Comparison of ENCODE assay signal across 15 cellular contexts in genomic region chr9:78278801-78279200, GRCh38. TPM values are rescaled to one million over a fixed set of nuclear protein-coding genes. Genes with fewer than 3 reads are reported as not detected.
DNase-seq lines count a peak whose midpoint lies in the region; ATAC-seq and TF ChIP-seq lines count a peak whose summit lies in the region.
"Had no signal": no experiment of that assay in that cellular context is flagged by ENCODE, and none has a peak within 500 bp of the region (broad histone marks: within the 10 kb centered on the region; RNA-seq: fewer than 3 reads in every experiment).

No MANE protein-coding gene starts in this region.

- no peak overlapping the region for H3K4me3 Mint-ChIP-seq in CD8-positive, alpha-beta T cell
- H3K4me3 Mint-ChIP-seq: B cell had no signal

- TF ChIP-seq POLR2A in adrenal gland (IDR thresholded peaks at IDR 0.05): no peak
- TF ChIP-seq POLR2A in vagina (IDR thresholded peaks at IDR 0.05): no peak

- H3K27ac Mint-ChIP-seq in CD8-positive, alpha-beta T cell: peak overlapping the region; percentile 11
- H3K27ac Mint-ChIP-seq: B cell had no signal

- 38 to 47% (median 42%) methylated on average over 1 of the region's 1 CpG for WGBS in adrenal gland, 4 donors
- 41% methylated on average over 1 of the region's 1 CpG for WGBS in liver
- WGBS in smooth muscle cell (ENCODE audit: low lambda C conversion rate): 42% methylated on average over 1 of the region's 1 CpG

- H3K27me3 ChIP-seq in CD8-positive, alpha-beta T cell (ENCODE audit: insufficient read depth, low read length): no peaks in the 10 kb centered on the region
- H3K27me3 ChIP-seq in adrenal gland (no peaks in the 10 kb centered on the region), liver (ENCODE audit: control insufficient read depth in 4 of 4, insufficient read depth in 4 of 4, low read length in 3 of 4) (no peaks in the 10 kb centered on the region), smooth muscle cell (ENCODE audit: low read depth) (no peaks in the 10 kb centered on the region), vagina (no peaks in the 10 kb centered on the region)

- TF ChIP-seq RAD21 in liver (IDR thresholded peaks at IDR 0.05): no peak

- DNase-seq in CD8-positive, alpha-beta T cell: no peak
- DNase-seq in adrenal gland (peak in 1 of 7 donors; percentile 32), smooth muscle cell (lab: John Stamatoyannopoulos, UW; ENCODE audit: unreplicated experiment) (no peak), vagina (ENCODE audit: extremely low spot score in 2 of 2) (no peak), HCEC 1CT (no peak), DMS79 treated with DMSO at 0.1 percent for 48 hours (lab: John Stamatoyannopoulos, UW) (no peak)
- DNase-seq: DMS53, GOT3, NCI-H1105, NCI-H510A, NCI-H748 treated with DMSO at 0.1 percent for 48 hours had no signal

- TF ChIP-seq CTCF in CD8-positive, alpha-beta T cell (IDR thresholded peaks at IDR 0.05): no peak
- no peak for TF ChIP-seq CTCF in adrenal gland (IDR thresholded peaks at IDR 0.05)
- no peak for TF ChIP-seq CTCF in liver (IDR thresholded peaks at IDR 0.05; ENCODE audit: low read depth, low read length, missing input control)
- TF ChIP-seq CTCF in smooth muscle cell (IDR thresholded peaks at IDR 0.05; ENCODE audit: borderline replicate concordance, insufficient read depth, poor library complexity, severe bottlenecking): no peak
- no peak for TF ChIP-seq CTCF in vagina (IDR thresholded peaks at IDR 0.05)

- no peaks in the 10 kb centered on the region for H3K9me3 ChIP-seq in CD8-positive, alpha-beta T cell (ENCODE audit: low read length)
- H3K9me3 ChIP-seq in adrenal gland (replicated peaks in 1 of 3) (no peaks in the 10 kb centered on the region), liver (ENCODE audit: control insufficient read depth in 4 of 4, low read length in 3 of 4) (no peaks in the 10 kb centered on the region), smooth muscle cell (replicated peaks; ENCODE audit: low read depth) (no peaks in the 10 kb centered on the region), vagina (no peaks in the 10 kb centered on the region)

- H4K20me1 ChIP-seq in smooth muscle cell (ENCODE audit: low read depth): no peaks in the 10 kb centered on the region

- H3K9ac ChIP-seq in liver (ENCODE audit: low read depth in 1 of 2, low read length in 2 of 2) (peak overlapping the region in 1 of 2 donors; percentile 45), smooth muscle cell (ENCODE audit: low read depth) (no peak overlapping the region)

- no peak for ATAC-seq in CD8-positive, alpha-beta T cell
- ATAC-seq in GM19023 (IDR thresholded peaks at IDR 0.05; ENCODE audit: unreplicated experiment): no peak
- ATAC-seq: K562 had no signal

- no peaks in the 10 kb centered on the region for H3K36me3 ChIP-seq in CD8-positive, alpha-beta T cell (ENCODE audit: insufficient read depth, low read length)
- H3K36me3 ChIP-seq in adrenal gland (replicated peaks in 1 of 2) (no peaks in the 10 kb centered on the region), liver (ENCODE audit: control insufficient read depth in 4 of 4, insufficient read depth in 3 of 4, low read depth in 1 of 4, low read length in 3 of 4) (no peaks in the 10 kb centered on the region), smooth muscle cell (ENCODE audit: low read depth) (no peaks in the 10 kb centered on the region), vagina (no peaks in the 10 kb centered on the region)

- H3K4me2 ChIP-seq in smooth muscle cell: peak overlapping the region; percentile 67

- intact Hi-C loops in CD8-positive, alpha-beta T cell (cut with DNase I, micrococcal nuclease): no loop called here
- intact Hi-C loops in adrenal gland (cut with DNase I) (no loop called here), vagina (cut with DNase I) (no loop called here)

- H3F3A ChIP-seq in smooth muscle cell (ENCODE audit: low read depth): no peaks in the 10 kb centered on the region

- POLR2A ChIA-PET in CD8-positive, alpha-beta T cell (lab: Charles Lee): interaction anchor here (0.6 kb wide), 2 partner anchors 332 to 1610 kb away, joined by 3 to 4 read pairs; no protein-coding TSS in a partner anchor

- no peaks in the 10 kb centered on the region for H3K79me2 ChIP-seq in smooth muscle cell (ENCODE audit: low read depth)

- no peak overlapping the region for H3K4me3 ChIP-seq in CD8-positive, alpha-beta T cell (ENCODE audit: low read depth, low read length)
- H3K4me3 ChIP-seq in adrenal gland: no peak overlapping the region
- H3K4me3 ChIP-seq in liver (ENCODE audit: low read depth in 1 of 3, low read length in 3 of 3): no peak overlapping the region
- no peak overlapping the region for H3K4me3 ChIP-seq in smooth muscle cell
- H3K4me3 ChIP-seq in vagina: no peak overlapping the region
- H3K4me3 ChIP-seq: K562 had no signal

- peaks cover 2% of the 10 kb centered on the region for H3K36me3 Mint-ChIP-seq in CD8-positive, alpha-beta T cell

- H3K27ac ChIP-seq in CD8-positive, alpha-beta T cell (ENCODE audit: low read depth, low read length): no peak overlapping the region
- H3K27ac ChIP-seq in adrenal gland (peak overlapping the region; percentile 45 to 74 (median 57)), liver (ENCODE audit: low read depth in 1 of 2, low read length in 2 of 2) (peak overlapping the region; percentile 73 to 85), smooth muscle cell (ENCODE audit: low read depth) (peak overlapping the region; percentile 3), vagina (no peak overlapping the region)

- H3K4me1 Mint-ChIP-seq in CD8-positive, alpha-beta T cell (ENCODE audit: low read depth): peaks cover 9% of the 10 kb centered on the region
- H3K4me1 Mint-ChIP-seq: B cell had no signal

- no peaks in the 10 kb centered on the region for H3K4me1 ChIP-seq in CD8-positive, alpha-beta T cell (ENCODE audit: insufficient read depth, low read length)
- peaks cover 35 to 38% of the 10 kb centered on the region in 2 donors for H3K4me1 ChIP-seq in adrenal gland (replicated peaks in 1 of 2)
- peaks cover 4 to 35% (median 21%) of the 10 kb centered on the region in 4 donors for H3K4me1 ChIP-seq in liver (ENCODE audit: control insufficient read depth in 4 of 4, insufficient read depth in 4 of 4, low read length in 3 of 4)
- H3K4me1 ChIP-seq in smooth muscle cell (ENCODE audit: low read depth): peaks cover 2% of the 10 kb centered on the region
- H3K4me1 ChIP-seq in vagina: peaks cover 13% of the 10 kb centered on the region

- H3K27me3 Mint-ChIP-seq in CD8-positive, alpha-beta T cell (ENCODE audit: low read depth): no peaks in the 10 kb centered on the region
- H3K27me3 Mint-ChIP-seq: B cell had no signal

- H3K9me3 Mint-ChIP-seq in CD8-positive, alpha-beta T cell: no peaks in the 10 kb centered on the region

- CTCF ChIA-PET in CD8-positive, alpha-beta T cell (lab: Charles Lee): interaction anchor here (0.6 to 1.7 kb wide), 2 partner anchors 9 to 243 kb away, joined by 3 to 4 read pairs; no protein-coding TSS in a partner anchor

- no peak overlapping the region for H2AFZ ChIP-seq in smooth muscle cell (ENCODE audit: low read depth)

TF ChIP-seq in liver, 16 proteins besides CTCF, POLR2A, EP300 and RAD21 (continues in another document):
- TF ChIP-seq ATF3 (IDR thresholded peaks at IDR 0.05) (no peak), FOXA2 (IDR thresholded peaks at IDR 0.05) (no peak), ZBTB33 (IDR thresholded peaks at IDR 0.05) (no peak), GABPA (IDR thresholded peaks at IDR 0.05 in 1 of 2, conservative IDR thresholded peaks at IDR 0.05 in 1 of 2) (no peak), YY1 (IDR thresholded peaks at IDR 0.05) (peak; percentile 1), HNF4A (conservative IDR thresholded peaks at IDR 0.05) (peak in 1 of 2 donors; percentile 26)

RNA-seq across cellular contexts. Expression of gene PSAT1, which starts 18.1 kb away (rescaled TPM):
- under 1 TPM; 0.53 to 0.98 TPM for total RNA-seq in CD8-positive, alpha-beta T cell
- total RNA-seq in adrenal gland (100 to 1,000 TPM in 5 of 8 donors, 10 to 100 TPM in 3; 20.5 to 168 (median 102) TPM), liver (10 to 100 TPM; 28.0 to 57.1 TPM), smooth muscle cell (70.6 and 94.5 TPM in 2 replicates), vagina (6.9 TPM)
- polyA plus RNA-seq in adrenal gland (10 to 100 TPM; 31.7 to 47.2 (median 45.9) TPM), liver (100 to 1,000 TPM in 1 of 2 donors, 10 to 100 TPM in 1; 76.5 to 156 TPM), smooth muscle cell (76.4 and 85.1 TPM in 2 replicates)

RNA-seq across cellular contexts. Expression of gene CEP78, which starts 42.9 kb away (rescaled TPM):
- total RNA-seq in CD8-positive, alpha-beta T cell: 10 to 100 TPM; 17.7 to 18.5 TPM
- total RNA-seq in adrenal gland (10 to 100 TPM in 5 of 8 donors, 1 to 10 TPM in 3; 8.4 to 18.5 (median 11.1) TPM), liver (10 to 100 TPM in 1 of 2 donors, 1 to 10 TPM in 1; 8.9 to 12.0 TPM), smooth muscle cell (25.4 and 28.3 TPM in 2 replicates), vagina (9.3 TPM)
- polyA plus RNA-seq in adrenal gland (1 to 10 TPM; 5.5 to 9.0 (median 6.5) TPM), liver (1 to 10 TPM; 2.6 to 3.9 TPM), smooth muscle cell (7.9 and 8.2 TPM in 2 replicates)

Comparison
In these comparisons a context has a peak if more than half of its experiments do, and no peak if none do; other contexts are left out.
1. H3K27ac ChIP-seq: peak in adrenal gland (5 of 5), liver (2 of 2) and smooth muscle cell (single experiment); none in CD8-positive, alpha-beta T cell (single experiment) and vagina (single experiment).